1 cellular context compared by ENCODE assay signal in the genomic region with DNA sequence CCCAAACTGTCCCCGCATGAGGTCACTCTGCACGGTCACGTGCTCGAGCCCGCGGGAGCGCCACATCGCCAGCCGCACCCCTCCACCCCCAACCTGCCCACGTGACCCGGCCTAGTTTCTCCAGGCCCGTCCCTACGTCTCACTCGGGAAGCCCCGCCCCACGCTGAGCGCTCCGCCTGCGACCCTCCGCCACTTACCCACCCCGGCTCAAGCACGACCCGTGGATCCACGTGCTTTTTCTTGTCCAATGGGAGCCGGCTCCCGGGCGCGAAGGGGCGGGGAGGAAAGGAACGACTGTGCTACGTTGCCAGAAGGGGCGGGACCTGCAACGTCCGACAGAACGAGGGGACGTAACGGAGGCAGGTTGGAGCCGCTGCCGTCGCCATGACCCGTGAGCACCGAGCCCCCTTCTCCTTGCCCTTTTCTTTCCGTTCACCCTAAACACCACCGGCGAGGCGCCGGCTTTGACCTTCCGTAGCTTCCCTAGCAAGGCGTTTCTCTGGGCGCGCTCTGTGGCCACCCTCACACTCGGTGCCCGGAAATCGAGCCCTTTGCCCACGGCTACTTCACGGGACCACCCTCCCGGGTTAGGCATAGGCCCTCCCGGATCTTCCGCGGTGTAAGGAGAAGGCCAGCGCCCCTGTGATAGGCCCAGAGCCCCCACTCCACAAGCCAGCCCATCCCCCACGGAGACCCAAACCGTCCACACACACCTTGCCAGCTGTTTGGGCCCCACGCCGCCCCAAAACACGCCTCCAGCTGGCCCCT.
TF ChIP-seq lines count a peak whose summit lies in the region.

A gene (plus strand): TSS at position 328 of the 768 bp plus-strand sequence. CDS start 57 bp downstream, at position 385.

TF ChIP-seq in HepG2, 621 proteins besides CTCF, POLR2A, EP300 and RAD21 (continued from another document and continues in another):
- TF ChIP-seq, protein P1, sequence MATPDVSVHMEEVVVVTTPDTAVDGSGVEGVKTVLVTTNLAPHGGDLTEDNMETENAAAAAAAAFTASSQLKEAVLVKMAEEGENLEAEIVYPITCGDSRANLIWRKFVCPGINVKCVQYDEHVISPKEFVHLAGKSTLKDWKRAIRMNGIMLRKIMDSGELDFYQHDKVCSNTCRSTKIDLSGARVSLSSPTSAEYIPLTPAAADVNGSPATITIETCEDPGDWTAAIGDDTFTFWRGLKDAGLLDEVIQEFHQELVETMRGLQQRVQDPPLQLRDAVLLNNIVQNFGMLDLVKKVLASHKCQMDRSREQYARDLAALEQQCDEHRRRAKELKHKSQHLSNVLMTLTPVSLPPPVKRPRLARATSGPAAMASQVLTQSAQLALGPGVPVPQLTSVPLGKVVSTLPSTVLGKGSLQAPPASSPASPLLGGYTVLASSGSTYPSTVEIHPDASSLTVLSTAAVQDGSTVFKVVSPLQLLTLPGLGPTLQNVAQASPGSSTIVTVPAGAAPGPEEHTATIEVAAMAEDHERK (CRISPR knock-in tag; IDR thresholded peaks at IDR 0.05; ENCODE audit: low read depth) = peak; percentile 72
- TF ChIP-seq, protein P2, sequence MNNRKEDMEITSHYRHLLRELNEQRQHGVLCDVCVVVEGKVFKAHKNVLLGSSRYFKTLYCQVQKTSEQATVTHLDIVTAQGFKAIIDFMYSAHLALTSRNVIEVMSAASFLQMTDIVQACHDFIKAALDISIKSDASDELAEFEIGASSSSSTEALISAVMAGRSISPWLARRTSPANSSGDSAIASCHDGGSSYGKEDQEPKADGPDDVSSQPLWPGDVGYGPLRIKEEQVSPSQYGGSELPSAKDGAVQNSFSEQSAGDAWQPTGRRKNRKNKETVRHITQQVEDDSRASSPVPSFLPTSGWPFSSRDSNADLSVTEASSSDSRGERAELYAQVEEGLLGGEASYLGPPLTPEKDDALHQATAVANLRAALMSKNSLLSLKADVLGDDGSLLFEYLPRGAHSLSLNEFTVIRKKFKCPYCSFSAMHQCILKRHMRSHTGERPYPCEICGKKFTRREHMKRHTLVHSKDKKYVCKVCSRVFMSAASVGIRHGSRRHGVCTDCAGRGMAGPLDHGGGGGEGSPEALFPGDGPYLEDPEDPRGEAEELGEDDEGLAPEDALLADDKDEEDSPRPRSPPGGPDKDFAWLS (CRISPR knock-in tag; IDR thresholded peaks at IDR 0.05; ENCODE audit: borderline replicate concordance) = no peak
- TF ChIP-seq ZNF383 (CRISPR knock-in tag; IDR thresholded peaks at IDR 0.05; ENCODE audit: borderline replicate concordance) = no peak
- no peak for TF ChIP-seq FOXC1 (CRISPR knock-in tag; IDR thresholded peaks at IDR 0.05; ENCODE audit: borderline replicate concordance)
- no peak for TF ChIP-seq NCOR1 (IDR thresholded peaks at IDR 0.05; ENCODE audit: borderline replicate concordance, low read length)
- TF ChIP-seq TARDBP (CRISPR knock-in tag; IDR thresholded peaks at IDR 0.05) = peak; percentile 37; the same call in 1 of the 2 replicates
- TF ChIP-seq, protein P3, sequence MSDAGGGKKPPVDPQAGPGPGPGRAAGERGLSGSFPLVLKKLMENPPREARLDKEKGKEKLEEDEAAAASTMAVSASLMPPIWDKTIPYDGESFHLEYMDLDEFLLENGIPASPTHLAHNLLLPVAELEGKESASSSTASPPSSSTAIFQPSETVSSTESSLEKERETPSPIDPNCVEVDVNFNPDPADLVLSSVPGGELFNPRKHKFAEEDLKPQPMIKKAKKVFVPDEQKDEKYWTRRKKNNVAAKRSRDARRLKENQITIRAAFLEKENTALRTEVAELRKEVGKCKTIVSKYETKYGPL (CRISPR knock-in tag; IDR thresholded peaks at IDR 0.05) = no peak
- TF ChIP-seq, protein P4, sequence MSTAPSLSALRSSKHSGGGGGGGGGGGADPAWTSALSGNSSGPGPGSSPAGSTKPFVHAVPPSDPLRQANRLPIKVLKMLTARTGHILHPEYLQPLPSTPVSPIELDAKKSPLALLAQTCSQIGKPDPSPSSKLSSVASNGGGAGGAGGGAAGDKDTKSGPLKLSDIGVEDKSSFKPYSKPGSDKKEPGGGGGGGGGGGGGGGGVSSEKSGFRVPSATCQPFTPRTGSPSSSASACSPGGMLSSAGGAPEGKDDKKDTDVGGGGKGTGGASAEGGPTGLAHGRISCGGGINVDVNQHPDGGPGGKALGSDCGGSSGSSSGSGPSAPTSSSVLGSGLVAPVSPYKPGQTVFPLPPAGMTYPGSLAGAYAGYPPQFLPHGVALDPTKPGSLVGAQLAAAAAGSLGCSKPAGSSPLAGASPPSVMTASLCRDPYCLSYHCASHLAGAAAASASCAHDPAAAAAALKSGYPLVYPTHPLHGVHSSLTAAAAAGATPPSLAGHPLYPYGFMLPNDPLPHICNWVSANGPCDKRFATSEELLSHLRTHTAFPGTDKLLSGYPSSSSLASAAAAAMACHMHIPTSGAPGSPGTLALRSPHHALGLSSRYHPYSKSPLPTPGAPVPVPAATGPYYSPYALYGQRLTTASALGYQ (CRISPR knock-in tag; IDR thresholded peaks at IDR 0.05) = peak; percentile 38; the same call in 1 of the 2 replicates
- 0 out of 2 replicates have a peak, but pooled peaks have one; percentile 41 for TF ChIP-seq ZNF264 (CRISPR knock-in tag; IDR thresholded peaks at IDR 0.05)
- TF ChIP-seq, protein P5, sequence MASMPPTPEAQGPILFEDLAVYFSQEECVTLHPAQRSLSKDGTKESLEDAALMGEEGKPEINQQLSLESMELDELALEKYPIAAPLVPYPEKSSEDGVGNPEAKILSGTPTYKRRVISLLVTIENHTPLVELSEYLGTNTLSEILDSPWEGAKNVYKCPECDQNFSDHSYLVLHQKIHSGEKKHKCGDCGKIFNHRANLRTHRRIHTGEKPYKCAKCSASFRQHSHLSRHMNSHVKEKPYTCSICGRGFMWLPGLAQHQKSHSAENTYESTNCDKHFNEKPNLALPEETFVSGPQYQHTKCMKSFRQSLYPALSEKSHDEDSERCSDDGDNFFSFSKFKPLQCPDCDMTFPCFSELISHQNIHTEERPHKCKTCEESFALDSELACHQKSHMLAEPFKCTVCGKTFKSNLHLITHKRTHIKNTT (CRISPR knock-in tag; IDR thresholded peaks at IDR 0.05) = no peak
- TF ChIP-seq FLYWCH1 (CRISPR knock-in tag; IDR thresholded peaks at IDR 0.05) = no peak
- TF ChIP-seq, protein P6, sequence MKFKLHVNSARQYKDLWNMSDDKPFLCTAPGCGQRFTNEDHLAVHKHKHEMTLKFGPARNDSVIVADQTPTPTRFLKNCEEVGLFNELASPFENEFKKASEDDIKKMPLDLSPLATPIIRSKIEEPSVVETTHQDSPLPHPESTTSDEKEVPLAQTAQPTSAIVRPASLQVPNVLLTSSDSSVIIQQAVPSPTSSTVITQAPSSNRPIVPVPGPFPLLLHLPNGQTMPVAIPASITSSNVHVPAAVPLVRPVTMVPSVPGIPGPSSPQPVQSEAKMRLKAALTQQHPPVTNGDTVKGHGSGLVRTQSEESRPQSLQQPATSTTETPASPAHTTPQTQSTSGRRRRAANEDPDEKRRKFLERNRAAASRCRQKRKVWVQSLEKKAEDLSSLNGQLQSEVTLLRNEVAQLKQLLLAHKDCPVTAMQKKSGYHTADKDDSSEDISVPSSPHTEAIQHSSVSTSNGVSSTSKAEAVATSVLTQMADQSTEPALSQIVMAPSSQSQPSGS (CRISPR knock-in tag; IDR thresholded peaks at IDR 0.05) = peak; percentile 70; the same call in 1 of the 2 replicates
- peak; percentile 10 for TF ChIP-seq ZFP90 (CRISPR knock-in tag; IDR thresholded peaks at IDR 0.05; ENCODE audit: borderline replicate concordance)
- no peak; the same call in 1 of the 2 replicates for TF ChIP-seq ZNF331 (CRISPR knock-in tag; IDR thresholded peaks at IDR 0.05)
- TF ChIP-seq SKI (IDR thresholded peaks at IDR 0.05; ENCODE audit: partially characterized antibody) = no peak
- TF ChIP-seq, protein P7, sequence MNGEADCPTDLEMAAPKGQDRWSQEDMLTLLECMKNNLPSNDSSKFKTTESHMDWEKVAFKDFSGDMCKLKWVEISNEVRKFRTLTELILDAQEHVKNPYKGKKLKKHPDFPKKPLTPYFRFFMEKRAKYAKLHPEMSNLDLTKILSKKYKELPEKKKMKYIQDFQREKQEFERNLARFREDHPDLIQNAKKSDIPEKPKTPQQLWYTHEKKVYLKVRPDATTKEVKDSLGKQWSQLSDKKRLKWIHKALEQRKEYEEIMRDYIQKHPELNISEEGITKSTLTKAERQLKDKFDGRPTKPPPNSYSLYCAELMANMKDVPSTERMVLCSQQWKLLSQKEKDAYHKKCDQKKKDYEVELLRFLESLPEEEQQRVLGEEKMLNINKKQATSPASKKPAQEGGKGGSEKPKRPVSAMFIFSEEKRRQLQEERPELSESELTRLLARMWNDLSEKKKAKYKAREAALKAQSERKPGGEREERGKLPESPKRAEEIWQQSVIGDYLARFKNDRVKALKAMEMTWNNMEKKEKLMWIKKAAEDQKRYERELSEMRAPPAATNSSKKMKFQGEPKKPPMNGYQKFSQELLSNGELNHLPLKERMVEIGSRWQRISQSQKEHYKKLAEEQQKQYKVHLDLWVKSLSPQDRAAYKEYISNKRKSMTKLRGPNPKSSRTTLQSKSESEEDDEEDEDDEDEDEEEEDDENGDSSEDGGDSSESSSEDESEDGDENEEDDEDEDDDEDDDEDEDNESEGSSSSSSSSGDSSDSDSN (CRISPR knock-in tag; IDR thresholded peaks at IDR 0.05) = peak; percentile 68
- TF ChIP-seq ZNF672 (CRISPR knock-in tag; IDR thresholded peaks at IDR 0.05) = no peak
- TF ChIP-seq, protein P8, sequence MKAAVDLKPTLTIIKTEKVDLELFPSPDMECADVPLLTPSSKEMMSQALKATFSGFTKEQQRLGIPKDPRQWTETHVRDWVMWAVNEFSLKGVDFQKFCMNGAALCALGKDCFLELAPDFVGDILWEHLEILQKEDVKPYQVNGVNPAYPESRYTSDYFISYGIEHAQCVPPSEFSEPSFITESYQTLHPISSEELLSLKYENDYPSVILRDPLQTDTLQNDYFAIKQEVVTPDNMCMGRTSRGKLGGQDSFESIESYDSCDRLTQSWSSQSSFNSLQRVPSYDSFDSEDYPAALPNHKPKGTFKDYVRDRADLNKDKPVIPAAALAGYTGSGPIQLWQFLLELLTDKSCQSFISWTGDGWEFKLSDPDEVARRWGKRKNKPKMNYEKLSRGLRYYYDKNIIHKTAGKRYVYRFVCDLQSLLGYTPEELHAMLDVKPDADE (CRISPR knock-in tag; IDR thresholded peaks at IDR 0.05) = no peak; the same call in 1 of the 2 replicates
- TF ChIP-seq, protein P9, sequence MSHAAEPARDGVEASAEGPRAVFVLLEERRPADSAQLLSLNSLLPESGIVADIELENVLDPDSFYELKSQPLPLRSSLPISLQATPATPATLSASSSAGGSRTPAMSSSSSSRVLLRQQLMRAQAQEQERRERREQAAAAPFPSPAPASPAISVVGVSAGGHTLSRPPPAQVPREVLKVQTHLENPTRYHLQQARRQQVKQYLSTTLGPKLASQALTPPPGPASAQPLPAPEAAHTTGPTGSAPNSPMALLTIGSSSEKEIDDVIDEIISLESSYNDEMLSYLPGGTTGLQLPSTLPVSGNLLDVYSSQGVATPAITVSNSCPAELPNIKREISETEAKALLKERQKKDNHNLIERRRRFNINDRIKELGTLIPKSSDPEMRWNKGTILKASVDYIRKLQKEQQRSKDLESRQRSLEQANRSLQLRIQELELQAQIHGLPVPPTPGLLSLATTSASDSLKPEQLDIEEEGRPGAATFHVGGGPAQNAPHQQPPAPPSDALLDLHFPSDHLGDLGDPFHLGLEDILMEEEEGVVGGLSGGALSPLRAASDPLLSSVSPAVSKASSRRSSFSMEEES (CRISPR knock-in tag; IDR thresholded peaks at IDR 0.05) = peak; percentile 94
- TF ChIP-seq, protein P10, sequence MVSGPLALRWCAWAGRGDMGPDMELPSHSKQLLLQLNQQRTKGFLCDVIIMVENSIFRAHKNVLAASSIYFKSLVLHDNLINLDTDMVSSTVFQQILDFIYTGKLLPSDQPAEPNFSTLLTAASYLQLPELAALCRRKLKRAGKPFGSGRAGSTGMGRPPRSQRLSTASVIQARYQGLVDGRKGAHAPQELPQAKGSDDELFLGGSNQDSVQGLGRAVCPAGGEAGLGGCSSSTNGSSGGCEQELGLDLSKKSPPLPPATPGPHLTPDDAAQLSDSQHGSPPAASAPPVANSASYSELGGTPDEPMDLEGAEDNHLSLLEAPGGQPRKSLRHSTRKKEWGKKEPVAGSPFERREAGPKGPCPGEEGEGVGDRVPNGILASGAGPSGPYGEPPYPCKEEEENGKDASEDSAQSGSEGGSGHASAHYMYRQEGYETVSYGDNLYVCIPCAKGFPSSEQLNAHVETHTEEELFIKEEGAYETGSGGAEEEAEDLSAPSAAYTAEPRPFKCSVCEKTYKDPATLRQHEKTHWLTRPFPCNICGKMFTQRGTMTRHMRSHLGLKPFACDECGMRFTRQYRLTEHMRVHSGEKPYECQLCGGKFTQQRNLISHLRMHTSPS (CRISPR knock-in tag; IDR thresholded peaks at IDR 0.05; ENCODE audit: low read depth) = no peak
- peak; percentile 31 for TF ChIP-seq PHF5A (CRISPR knock-in tag; IDR thresholded peaks at IDR 0.05; ENCODE audit: low read depth, unreplicated experiment)
- no peak for TF ChIP-seq ZNF432 (CRISPR knock-in tag; IDR thresholded peaks at IDR 0.05; ENCODE audit: borderline replicate concordance)
- TF ChIP-seq, protein P11, sequence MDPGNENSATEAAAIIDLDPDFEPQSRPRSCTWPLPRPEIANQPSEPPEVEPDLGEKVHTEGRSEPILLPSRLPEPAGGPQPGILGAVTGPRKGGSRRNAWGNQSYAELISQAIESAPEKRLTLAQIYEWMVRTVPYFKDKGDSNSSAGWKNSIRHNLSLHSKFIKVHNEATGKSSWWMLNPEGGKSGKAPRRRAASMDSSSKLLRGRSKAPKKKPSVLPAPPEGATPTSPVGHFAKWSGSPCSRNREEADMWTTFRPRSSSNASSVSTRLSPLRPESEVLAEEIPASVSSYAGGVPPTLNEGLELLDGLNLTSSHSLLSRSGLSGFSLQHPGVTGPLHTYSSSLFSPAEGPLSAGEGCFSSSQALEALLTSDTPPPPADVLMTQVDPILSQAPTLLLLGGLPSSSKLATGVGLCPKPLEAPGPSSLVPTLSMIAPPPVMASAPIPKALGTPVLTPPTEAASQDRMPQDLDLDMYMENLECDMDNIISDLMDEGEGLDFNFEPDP (CRISPR knock-in tag; conservative IDR thresholded peaks at IDR 0.05) = 0 out of 2 replicates have a peak, but pooled peaks have one; percentile 69
- peak; percentile 78 for TF ChIP-seq YY1 (IDR thresholded peaks at IDR 0.05; ENCODE audit: insufficient read depth, insufficient replicate concordance, low read depth, low read length)
- TF ChIP-seq, protein P12, sequence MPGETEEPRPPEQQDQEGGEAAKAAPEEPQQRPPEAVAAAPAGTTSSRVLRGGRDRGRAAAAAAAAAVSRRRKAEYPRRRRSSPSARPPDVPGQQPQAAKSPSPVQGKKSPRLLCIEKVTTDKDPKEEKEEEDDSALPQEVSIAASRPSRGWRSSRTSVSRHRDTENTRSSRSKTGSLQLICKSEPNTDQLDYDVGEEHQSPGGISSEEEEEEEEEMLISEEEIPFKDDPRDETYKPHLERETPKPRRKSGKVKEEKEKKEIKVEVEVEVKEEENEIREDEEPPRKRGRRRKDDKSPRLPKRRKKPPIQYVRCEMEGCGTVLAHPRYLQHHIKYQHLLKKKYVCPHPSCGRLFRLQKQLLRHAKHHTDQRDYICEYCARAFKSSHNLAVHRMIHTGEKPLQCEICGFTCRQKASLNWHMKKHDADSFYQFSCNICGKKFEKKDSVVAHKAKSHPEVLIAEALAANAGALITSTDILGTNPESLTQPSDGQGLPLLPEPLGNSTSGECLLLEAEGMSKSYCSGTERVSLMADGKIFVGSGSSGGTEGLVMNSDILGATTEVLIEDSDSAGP (CRISPR knock-in tag; IDR thresholded peaks at IDR 0.05; ENCODE audit: borderline replicate concordance) = no peak; the same call in 1 of the 2 replicates
- TF ChIP-seq, protein P13, sequence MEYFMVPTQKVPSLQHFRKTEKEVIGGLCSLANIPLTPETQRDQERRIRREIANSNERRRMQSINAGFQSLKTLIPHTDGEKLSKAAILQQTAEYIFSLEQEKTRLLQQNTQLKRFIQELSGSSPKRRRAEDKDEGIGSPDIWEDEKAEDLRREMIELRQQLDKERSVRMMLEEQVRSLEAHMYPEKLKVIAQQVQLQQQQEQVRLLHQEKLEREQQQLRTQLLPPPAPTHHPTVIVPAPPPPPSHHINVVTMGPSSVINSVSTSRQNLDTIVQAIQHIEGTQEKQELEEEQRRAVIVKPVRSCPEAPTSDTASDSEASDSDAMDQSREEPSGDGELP (IDR thresholded peaks at IDR 0.05; ENCODE audit: borderline replicate concordance, low read depth) = peak; percentile 34; the same call in 1 of the 2 replicates
- TF ChIP-seq TGIF2 (CRISPR knock-in tag; IDR thresholded peaks at IDR 0.05) = 0 out of 2 replicates have a peak, but pooled peaks have one; percentile 6
- no peak for TF ChIP-seq RFX1 (IDR thresholded peaks at IDR 0.05)
